ENCODE assay signal across 24 cellular contexts in genomic region chr22:38211556-38211955, GRCh38.
"Had no signal": no experiment of that assay in that cellular context is flagged by ENCODE, and none has a peak within 500 bp of the region (broad histone marks: within the 10 kb centered on the region; RNA-seq: fewer than 3 reads in every experiment).

No MANE protein-coding gene starts in this region.

- H3K9me3 ChIP-seq: esophagus muscularis mucosa, gastroesophageal sphincter, left lung, psoas muscle, sigmoid colon, suprapubic skin, thyroid gland, upper lobe of left lung, uterus had no signal

- H3K27ac Mint-ChIP-seq: nephron progenitor cell had no signal

- H3K36me3 Mint-ChIP-seq: naive B cell had no signal

- H3K4me1 ChIP-seq: uterus had no signal

- H3K4me3 ChIP-seq: esophagus muscularis mucosa, gastroesophageal sphincter, left lung, lung, psoas muscle, sigmoid colon, skin epidermis, suprapubic skin, thyroid gland, upper lobe of left lung, uterus had no signal

- H3K4me3 Mint-ChIP-seq: naive B cell, nephron progenitor cell had no signal

- H3K27ac ChIP-seq: epithelial cell of prostate, esophagus muscularis mucosa, gastroesophageal sphincter, left lung, psoas muscle, sigmoid colon, skin epidermis, suprapubic skin, thyroid gland, uterus had no signal

- H3K9me3 Mint-ChIP-seq: naive B cell, nephron progenitor cell had no signal

- DNase-seq: cortex of kidney; effector memory CD4-positive, alpha-beta T cell; foreskin fibroblast; glutamatergic neuron; islet precursor cell; left lung; mesendoderm; naive B cell; nephron progenitor cell; psoas muscle; retina; sigmoid colon; stimulated activated CD4-positive, alpha-beta T cell treated with anti-CD3 and anti-CD28 coated beads, Interleukin-12 subunit alpha, Interleukin-12 subunit beta, amount 100 ng/mL, for 4 hours; stimulated activated CD4-positive, alpha-beta T cell treated with anti-CD3 and anti-CD28 coated beads, Interleukin-2, amount 100 ng/mL, for 48 hours; stimulated activated naive CD8-positive, alpha-beta T cell treated with anti-CD3 and anti-CD28 coated beads, Interleukin-15, Interleukin-2, amounts not matched to agents 100 U/mL and 50 U/mL, for 24 hours; thyroid gland; upper lobe of left lung; uterus had no signal

- ATAC-seq: gastroesophageal sphincter; left lung; psoas muscle; stimulated activated naive CD8-positive, alpha-beta T cell treated with anti-CD3 and anti-CD28 coated beads, Interleukin-15, Interleukin-2, amounts not matched to agents 100 U/mL and 50 U/mL, for 24 hours had no signal

- H3K27me3 ChIP-seq: esophagus muscularis mucosa, gastroesophageal sphincter, left lung, sigmoid colon, suprapubic skin, thyroid gland, upper lobe of left lung, uterus had no signal

- H3K36me3 ChIP-seq: suprapubic skin, thyroid gland, uterus had no signal
